ENCODE assay signal across 10 cellular contexts in the genomic region with DNA sequence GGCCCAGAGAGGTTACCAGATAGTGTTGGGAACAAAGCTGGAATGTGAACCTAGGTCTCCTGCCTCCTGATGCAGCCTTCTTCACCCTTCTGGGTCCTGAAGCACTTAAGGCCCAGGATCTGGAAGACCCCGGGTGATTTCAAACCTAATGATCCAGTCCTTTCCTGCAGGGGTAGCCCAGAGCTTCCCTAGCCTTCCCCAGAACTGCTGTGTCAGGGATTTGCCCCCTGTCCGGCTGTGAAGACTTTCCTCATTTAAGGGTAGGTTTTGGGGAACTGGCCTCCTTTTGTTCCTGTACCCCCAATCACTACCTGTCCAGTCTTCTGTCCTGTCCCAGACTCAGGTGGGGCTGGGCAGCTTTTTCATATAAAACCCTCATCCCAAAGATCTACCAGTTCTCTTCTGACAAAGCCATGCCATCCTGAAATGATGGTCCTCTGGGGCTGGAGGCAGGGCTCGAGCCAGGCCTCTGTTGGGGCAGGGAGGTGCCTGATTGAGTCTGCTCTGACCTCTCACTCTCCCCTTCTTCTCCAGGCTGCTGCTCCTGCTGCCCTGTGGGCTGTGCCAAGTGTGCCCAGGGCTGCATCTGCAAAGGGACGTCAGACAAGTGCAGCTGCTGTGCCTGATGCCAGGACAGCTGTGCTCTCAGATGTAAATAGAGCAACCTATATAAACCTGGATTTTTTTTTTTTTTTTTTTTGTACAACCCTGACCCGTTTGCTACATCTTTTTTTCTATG. TPM values are rescaled to one million over a fixed set of nuclear protein-coding genes. Genes with fewer than 3 reads are reported as not detected.
DNase-seq lines count a peak whose midpoint lies in the region; ATAC-seq and TF ChIP-seq lines count a peak whose summit lies in the region.
"Had no signal": no experiment of that assay in that cellular context is flagged by ENCODE, and none has a peak within 500 bp of the region (broad histone marks: within the 10 kb centered on the region; RNA-seq: fewer than 3 reads in every experiment).

No MANE protein-coding gene starts in this region.

- peak overlapping the region; percentile 96 for H3K4me2 ChIP-seq in GM23338

- H3K4me3 ChIP-seq in GM23338 (peak overlapping the region; percentile 86), fibroblast of mammary gland (ENCODE audit: control insufficient read depth, low read depth, low read length) (peak overlapping the region; percentile 72), prostate gland (peak overlapping the region; percentile 46 to 47)

- peaks cover 11% of the 10 kb centered on the region; the same call in 2 of the 3 replicates for H3K9me3 Mint-ChIP-seq in GM23338

- H3K4me1 Mint-ChIP-seq in GM23338 (peaks cover 24% of the 10 kb centered on the region), T-helper 17 cell (peaks cover 12% of the 10 kb centered on the region)

- H3K36me3 ChIP-seq in GM23338 (ENCODE audit: insufficient read depth) (no peaks in the 10 kb centered on the region), prostate gland (no peaks in the 10 kb centered on the region)
- H3K36me3 ChIP-seq: SJSA1 had no signal

- ATAC-seq in GM23338 (peak; percentile 4; the same call in 1 of the 3 replicates), T-helper 17 cell (no peak)

- H3K4me1 ChIP-seq in GM23338 (ENCODE audit: insufficient read depth) (peaks cover 27% of the 10 kb centered on the region), prostate gland (replicated peaks) (no peaks in the 10 kb centered on the region)

- H3K9me2 ChIP-seq in GM23338 (ENCODE audit: insufficient read depth), result no peaks in the 10 kb centered on the region

- no peaks in the 10 kb centered on the region for H4K20me1 ChIP-seq in GM23338 (replicated peaks; ENCODE audit: insufficient read depth)

- intact Hi-C loops in prostate gland (cut with DNase I), result loop anchor here (5.0 kb wide), 1 partner anchor 76 kb away; a partner anchor contains a TSS

- H3K27ac ChIP-seq in GM23338 (ENCODE audit: low read depth) (no peak overlapping the region), prostate gland (peak overlapping the region; percentile 62 to 76)
- H3K27ac ChIP-seq: SJSA1 had no signal

- H3K27me3 ChIP-seq in GM23338 (ENCODE audit: insufficient read depth) (peaks cover 24% of the 10 kb centered on the region), prostate gland (replicated peaks; ENCODE audit: insufficient read depth) (no peaks in the 10 kb centered on the region)
- H3K27me3 ChIP-seq: SJSA1 had no signal

- 55% methylated on average over 5 of the region's 5 CpGs for WGBS in prostate gland

- no peak for TF ChIP-seq POLR2A in prostate gland (IDR thresholded peaks at IDR 0.05)

- DNase-seq in GM23338 (ENCODE audit: low spot score) (peak; percentile 33), T-helper 17 cell (no peak), fibroblast of mammary gland (ENCODE audit: low read depth) (no peak), prostate gland (ENCODE audit: low spot score) (no peak), HUDEP-2 (lab: John Stamatoyannopoulos, UW; ENCODE audit: unreplicated experiment in 76 of 76) (no peak), HuH-7 (ENCODE audit: low spot score) (no peak), ureter (ENCODE audit: low spot score) (no peak), islet precursor cell (no peak)

- H3K79me2 ChIP-seq in GM23338 (replicated peaks; ENCODE audit: insufficient read depth), result peaks cover 14% of the 10 kb centered on the region

- H3K27ac Mint-ChIP-seq in GM23338, result no peak overlapping the region
- peak overlapping the region; percentile 94 for H3K27ac Mint-ChIP-seq in T-helper 17 cell

- peaks cover 7% of the 10 kb centered on the region; the same call in 1 of the 2 replicates for H3F3A ChIP-seq in GM23338 (replicated peaks; ENCODE audit: low read depth)

- peaks cover 26% of the 10 kb centered on the region for H3K27me3 Mint-ChIP-seq in GM23338 (ENCODE audit: insufficient read depth, low read depth, poor library complexity)
- H3K27me3 Mint-ChIP-seq in T-helper 17 cell, result no peaks in the 10 kb centered on the region

- H3K4me3 Mint-ChIP-seq in GM23338 (peak overlapping the region; percentile 93), T-helper 17 cell (peak overlapping the region; percentile 92)

- H3K9me3 ChIP-seq in T-helper 17 cell (ENCODE audit: control insufficient read depth, low read length, poor library complexity, severe bottlenecking) (no peaks in the 10 kb centered on the region), prostate gland (no peaks in the 10 kb centered on the region)

- H3K36me3 Mint-ChIP-seq in GM23338 (ENCODE audit: low read depth), result peaks cover 42% of the 10 kb centered on the region
- H3K36me3 Mint-ChIP-seq in T-helper 17 cell (ENCODE audit: low read depth), result peaks cover 4% of the 10 kb centered on the region

- TF ChIP-seq CTCF in GM23338 (conservative IDR thresholded peaks at IDR 0.05; ENCODE audit: low read depth in 2 of 2) (no peak), fibroblast of mammary gland (conservative IDR thresholded peaks at IDR 0.05; ENCODE audit: control insufficient read depth, insufficient read depth, low read depth, low read length) (peak; percentile 1), prostate gland (IDR thresholded peaks at IDR 0.05) (no peak)

- no peak overlapping the region for H2AFZ ChIP-seq in GM23338

TF ChIP-seq in GM23338, 12 proteins besides CTCF, POLR2A, EP300 and RAD21 (continues in another document):
- TF ChIP-seq, protein P1, sequence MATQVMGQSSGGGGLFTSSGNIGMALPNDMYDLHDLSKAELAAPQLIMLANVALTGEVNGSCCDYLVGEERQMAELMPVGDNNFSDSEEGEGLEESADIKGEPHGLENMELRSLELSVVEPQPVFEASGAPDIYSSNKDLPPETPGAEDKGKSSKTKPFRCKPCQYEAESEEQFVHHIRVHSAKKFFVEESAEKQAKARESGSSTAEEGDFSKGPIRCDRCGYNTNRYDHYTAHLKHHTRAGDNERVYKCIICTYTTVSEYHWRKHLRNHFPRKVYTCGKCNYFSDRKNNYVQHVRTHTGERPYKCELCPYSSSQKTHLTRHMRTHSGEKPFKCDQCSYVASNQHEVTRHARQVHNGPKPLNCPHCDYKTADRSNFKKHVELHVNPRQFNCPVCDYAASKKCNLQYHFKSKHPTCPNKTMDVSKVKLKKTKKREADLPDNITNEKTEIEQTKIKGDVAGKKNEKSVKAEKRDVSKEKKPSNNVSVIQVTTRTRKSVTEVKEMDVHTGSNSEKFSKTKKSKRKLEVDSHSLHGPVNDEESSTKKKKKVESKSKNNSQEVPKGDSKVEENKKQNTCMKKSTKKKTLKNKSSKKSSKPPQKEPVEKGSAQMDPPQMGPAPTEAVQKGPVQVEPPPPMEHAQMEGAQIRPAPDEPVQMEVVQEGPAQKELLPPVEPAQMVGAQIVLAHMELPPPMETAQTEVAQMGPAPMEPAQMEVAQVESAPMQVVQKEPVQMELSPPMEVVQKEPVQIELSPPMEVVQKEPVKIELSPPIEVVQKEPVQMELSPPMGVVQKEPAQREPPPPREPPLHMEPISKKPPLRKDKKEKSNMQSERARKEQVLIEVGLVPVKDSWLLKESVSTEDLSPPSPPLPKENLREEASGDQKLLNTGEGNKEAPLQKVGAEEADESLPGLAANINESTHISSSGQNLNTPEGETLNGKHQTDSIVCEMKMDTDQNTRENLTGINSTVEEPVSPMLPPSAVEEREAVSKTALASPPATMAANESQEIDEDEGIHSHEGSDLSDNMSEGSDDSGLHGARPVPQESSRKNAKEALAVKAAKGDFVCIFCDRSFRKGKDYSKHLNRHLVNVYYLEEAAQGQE (IDR thresholded peaks at IDR 0.05; ENCODE audit: unreplicated experiment), result no peak
- no peak for TF ChIP-seq STAT1 (IDR thresholded peaks at IDR 0.05; ENCODE audit: unreplicated experiment)
- no peak for TF ChIP-seq EZH2phosphoT487 (IDR thresholded peaks at IDR 0.05; ENCODE audit: unreplicated experiment)
- TF ChIP-seq EZH2 (IDR thresholded peaks at IDR 0.05; ENCODE audit: low read depth, unreplicated experiment), result no peak
- no peak for TF ChIP-seq CREB1 (CRISPR knock-in tag; IDR thresholded peaks at IDR 0.05; ENCODE audit: low read depth)
- no peak for TF ChIP-seq JUNB (IDR thresholded peaks at IDR 0.05; ENCODE audit: unreplicated experiment)
- TF ChIP-seq POLR2AphosphoS5 (IDR thresholded peaks at IDR 0.05; ENCODE audit: low read depth), result no peak
- no peak for TF ChIP-seq ZNF114 (CRISPR knock-in tag; IDR thresholded peaks at IDR 0.05)
- no peak for TF ChIP-seq NANOG (IDR thresholded peaks at IDR 0.05; ENCODE audit: borderline replicate concordance)
- no peak for TF ChIP-seq ZNF331 (CRISPR knock-in tag; IDR thresholded peaks at IDR 0.05; ENCODE audit: low read depth)

RNA-seq across cellular contexts. Expression of a gene that starts 1.3 kb away (rescaled TPM):
- 187 and 293 TPM in 2 replicates for total RNA-seq in GM23338 (2014; rRNA removed; shearing (Covaris generic))
- polyA plus RNA-seq in GM23338 (2016; fragmentation: Nextera tagmentation; extraction: Ambion mirVana), result 942 and 1,099 TPM in 2 replicates
- total RNA-seq in T-helper 17 cell (10 to 100 TPM; 22.0 to 22.1 TPM), prostate gland (100 to 1,000 TPM; 268 to 697 TPM), ureter (110 TPM)

RNA-seq across cellular contexts. Expression of a gene that starts 14.0 kb away (rescaled TPM):
- total RNA-seq in GM23338 (2014; rRNA removed; shearing (Covaris generic)), result 52.3 and 54.5 TPM in 2 replicates
- 425 and 442 TPM in 2 replicates for polyA plus RNA-seq in GM23338 (2016; fragmentation: Nextera tagmentation; extraction: Ambion mirVana)
- total RNA-seq in T-helper 17 cell (not detected), prostate gland (10 to 100 TPM in 1 of 2 donors, not detected in 1; 10.5 TPM), ureter (not detected)
- total RNA-seq: dermis microvascular lymphatic vessel endothelial cell, SJSA1 had no signal

RNA-seq across cellular contexts. Expression of a gene that starts 15.7 kb away (rescaled TPM):
- 176 and 184 TPM in 2 replicates for total RNA-seq in GM23338 (2014; rRNA removed; shearing (Covaris generic))
- polyA plus RNA-seq in GM23338 (2016; fragmentation: Nextera tagmentation; extraction: Ambion mirVana), result 1,014 and 1,104 TPM in 2 replicates
- total RNA-seq in T-helper 17 cell, result under 1 TPM in 1 of 2 donors, not detected in 1; 0.85 TPM
- 100 to 1,000 TPM; 189 to 745 TPM for total RNA-seq in prostate gland
- 2.9 TPM for total RNA-seq in ureter
- total RNA-seq: dermis microvascular lymphatic vessel endothelial cell, SJSA1 had no signal

RNA-seq across cellular contexts. Expression of a gene that starts 25.8 kb away (rescaled TPM):
- total RNA-seq in GM23338 (2014; rRNA removed; shearing (Covaris generic)), result 7.3 and 7.4 TPM in 2 replicates
- 107 and 118 TPM in 2 replicates for polyA plus RNA-seq in GM23338 (2016; fragmentation: Nextera tagmentation; extraction: Ambion mirVana)
- 1 to 10 TPM; 3.3 to 8.8 TPM for total RNA-seq in T-helper 17 cell
- 10 to 100 TPM; 18.5 to 37.3 TPM for total RNA-seq in prostate gland
- total RNA-seq in ureter, result 8.7 TPM
- total RNA-seq: SJSA1 had no signal

RNA-seq across cellular contexts. Expression of a gene that starts 31.9 kb away (rescaled TPM):
- not detected in 2 replicates for total RNA-seq in GM23338 (2014; rRNA removed; shearing (Covaris generic))
- not detected in 2 replicates for polyA plus RNA-seq in GM23338 (2016; fragmentation: Nextera tagmentation; extraction: Ambion mirVana)
- total RNA-seq in T-helper 17 cell, result not detected
- not detected for total RNA-seq in prostate gland
- total RNA-seq in ureter, result not detected
- total RNA-seq: dermis microvascular lymphatic vessel endothelial cell, SJSA1 had no signal

Comparison
In these comparisons a context has a peak if more than half of its experiments do, and no peak if none do; other contexts are left out.
1. RNA of a gene that starts 15.7 kb away (total RNA-seq): 189 to 745 TPM in prostate gland and 176 to 184 TPM in GM23338; 2.9 TPM in ureter (single experiment) and 0.85 TPM in T-helper 17 cell; every median in the first group is over 10 times any median in the second.
2. Peak in every context shown above with its lines, with median percentiles within 50 percentile points of each other: H3K4me3 ChIP-seq.